In genomic region chr17:60095830-60096229, GRCh38 we compare ENCODE assay signal across 1 cellular context.
TF ChIP-seq lines count a peak whose summit lies in the region.

No MANE protein-coding gene starts in this region.

TF ChIP-seq in IMR-90, 13 proteins besides CTCF, POLR2A, EP300 and RAD21 (continued from another document):
- no peak for TF ChIP-seq USF2 (IDR thresholded peaks at IDR 0.05; ENCODE audit: low read depth, low read length)
- TF ChIP-seq NFE2L2 (IDR thresholded peaks at IDR 0.05; ENCODE audit: low read depth, low read length): no peak
- TF ChIP-seq RCOR1 (IDR thresholded peaks at IDR 0.05; ENCODE audit: insufficient replicate concordance, low read length): no peak
- no peak for TF ChIP-seq MAFK (IDR thresholded peaks at IDR 0.05; ENCODE audit: low read depth, low read length)
- TF ChIP-seq BHLHE40 (IDR thresholded peaks at IDR 0.05; ENCODE audit: low read depth, low read length): no peak
- TF ChIP-seq FOS (IDR thresholded peaks at IDR 0.05; ENCODE audit: low read depth, low read length): no peak
- TF ChIP-seq CHD1 (IDR thresholded peaks at IDR 0.05; ENCODE audit: low read depth, low read length): no peak
- TF ChIP-seq CEBPB (IDR thresholded peaks at IDR 0.05; ENCODE audit: low read depth, low read length): no peak
- TF ChIP-seq MAZ (IDR thresholded peaks at IDR 0.05; ENCODE audit: borderline replicate concordance, low read depth, low read length): no peak
